ENCODE assay signal across 1 cellular context in genomic region chr19:16825312-16826168, GRCh38.
TF ChIP-seq lines count a peak whose summit lies in the region.

No MANE protein-coding gene starts in this region.

TF ChIP-seq in H1, 55 proteins besides CTCF, POLR2A, EP300 and RAD21 (continued from another document):
- TF ChIP-seq TAF1 (IDR thresholded peaks at IDR 0.05; ENCODE audit: low read depth, low read length) (peak; percentile 64; the same call in 1 of the 2 replicates), CEBPB (IDR thresholded peaks at IDR 0.05; ENCODE audit: low read depth, low read length) (peak; percentile 60), SIN3A (conservative IDR thresholded peaks at IDR 0.05 in 1 of 2, IDR thresholded peaks at IDR 0.05 in 1 of 2; ENCODE audit: low read depth in 1 of 2, low read length in 2 of 2) (no peak), PHF8 (conservative IDR thresholded peaks at IDR 0.05; ENCODE audit: low read depth, low read length) (0 out of 2 replicates have a peak, but pooled peaks have one; percentile 23)
